Comparison of ENCODE assay signal across 2 cellular contexts in the genomic region with DNA sequence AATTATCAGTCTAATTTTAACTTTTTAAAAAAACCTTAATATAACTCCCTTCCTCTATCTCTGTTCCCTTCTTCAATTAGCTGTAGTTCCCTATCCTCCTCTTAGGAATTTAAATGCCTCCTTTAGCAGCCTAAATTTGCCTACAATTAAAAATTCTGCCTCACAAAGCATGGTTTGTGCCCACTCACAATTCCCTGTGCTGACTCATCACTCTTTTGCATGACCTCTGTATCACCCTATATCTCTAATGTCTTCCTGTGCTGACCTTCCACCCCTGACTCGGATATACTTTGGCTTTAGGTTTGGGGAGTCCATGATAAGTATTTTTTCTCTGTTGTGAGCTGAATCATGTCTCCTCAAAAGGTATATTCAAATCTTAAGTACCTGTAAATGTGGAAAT.
A peak's percentile ranks its signal among the peaks of the same experiment; 100 is the strongest.
TF ChIP-seq lines count a peak whose summit lies in the region.

No MANE protein-coding gene starts in this region.

TF ChIP-seq in GM23338, 12 proteins besides CTCF, POLR2A, EP300 and RAD21 (continued from another document):
- no peak for TF ChIP-seq ETS1 (IDR thresholded peaks at IDR 0.05)
- no peak for TF ChIP-seq JUNB (IDR thresholded peaks at IDR 0.05; ENCODE audit: unreplicated experiment)
- no peak for TF ChIP-seq EZH2phosphoT487 (IDR thresholded peaks at IDR 0.05; ENCODE audit: unreplicated experiment)
- TF ChIP-seq, protein P1, sequence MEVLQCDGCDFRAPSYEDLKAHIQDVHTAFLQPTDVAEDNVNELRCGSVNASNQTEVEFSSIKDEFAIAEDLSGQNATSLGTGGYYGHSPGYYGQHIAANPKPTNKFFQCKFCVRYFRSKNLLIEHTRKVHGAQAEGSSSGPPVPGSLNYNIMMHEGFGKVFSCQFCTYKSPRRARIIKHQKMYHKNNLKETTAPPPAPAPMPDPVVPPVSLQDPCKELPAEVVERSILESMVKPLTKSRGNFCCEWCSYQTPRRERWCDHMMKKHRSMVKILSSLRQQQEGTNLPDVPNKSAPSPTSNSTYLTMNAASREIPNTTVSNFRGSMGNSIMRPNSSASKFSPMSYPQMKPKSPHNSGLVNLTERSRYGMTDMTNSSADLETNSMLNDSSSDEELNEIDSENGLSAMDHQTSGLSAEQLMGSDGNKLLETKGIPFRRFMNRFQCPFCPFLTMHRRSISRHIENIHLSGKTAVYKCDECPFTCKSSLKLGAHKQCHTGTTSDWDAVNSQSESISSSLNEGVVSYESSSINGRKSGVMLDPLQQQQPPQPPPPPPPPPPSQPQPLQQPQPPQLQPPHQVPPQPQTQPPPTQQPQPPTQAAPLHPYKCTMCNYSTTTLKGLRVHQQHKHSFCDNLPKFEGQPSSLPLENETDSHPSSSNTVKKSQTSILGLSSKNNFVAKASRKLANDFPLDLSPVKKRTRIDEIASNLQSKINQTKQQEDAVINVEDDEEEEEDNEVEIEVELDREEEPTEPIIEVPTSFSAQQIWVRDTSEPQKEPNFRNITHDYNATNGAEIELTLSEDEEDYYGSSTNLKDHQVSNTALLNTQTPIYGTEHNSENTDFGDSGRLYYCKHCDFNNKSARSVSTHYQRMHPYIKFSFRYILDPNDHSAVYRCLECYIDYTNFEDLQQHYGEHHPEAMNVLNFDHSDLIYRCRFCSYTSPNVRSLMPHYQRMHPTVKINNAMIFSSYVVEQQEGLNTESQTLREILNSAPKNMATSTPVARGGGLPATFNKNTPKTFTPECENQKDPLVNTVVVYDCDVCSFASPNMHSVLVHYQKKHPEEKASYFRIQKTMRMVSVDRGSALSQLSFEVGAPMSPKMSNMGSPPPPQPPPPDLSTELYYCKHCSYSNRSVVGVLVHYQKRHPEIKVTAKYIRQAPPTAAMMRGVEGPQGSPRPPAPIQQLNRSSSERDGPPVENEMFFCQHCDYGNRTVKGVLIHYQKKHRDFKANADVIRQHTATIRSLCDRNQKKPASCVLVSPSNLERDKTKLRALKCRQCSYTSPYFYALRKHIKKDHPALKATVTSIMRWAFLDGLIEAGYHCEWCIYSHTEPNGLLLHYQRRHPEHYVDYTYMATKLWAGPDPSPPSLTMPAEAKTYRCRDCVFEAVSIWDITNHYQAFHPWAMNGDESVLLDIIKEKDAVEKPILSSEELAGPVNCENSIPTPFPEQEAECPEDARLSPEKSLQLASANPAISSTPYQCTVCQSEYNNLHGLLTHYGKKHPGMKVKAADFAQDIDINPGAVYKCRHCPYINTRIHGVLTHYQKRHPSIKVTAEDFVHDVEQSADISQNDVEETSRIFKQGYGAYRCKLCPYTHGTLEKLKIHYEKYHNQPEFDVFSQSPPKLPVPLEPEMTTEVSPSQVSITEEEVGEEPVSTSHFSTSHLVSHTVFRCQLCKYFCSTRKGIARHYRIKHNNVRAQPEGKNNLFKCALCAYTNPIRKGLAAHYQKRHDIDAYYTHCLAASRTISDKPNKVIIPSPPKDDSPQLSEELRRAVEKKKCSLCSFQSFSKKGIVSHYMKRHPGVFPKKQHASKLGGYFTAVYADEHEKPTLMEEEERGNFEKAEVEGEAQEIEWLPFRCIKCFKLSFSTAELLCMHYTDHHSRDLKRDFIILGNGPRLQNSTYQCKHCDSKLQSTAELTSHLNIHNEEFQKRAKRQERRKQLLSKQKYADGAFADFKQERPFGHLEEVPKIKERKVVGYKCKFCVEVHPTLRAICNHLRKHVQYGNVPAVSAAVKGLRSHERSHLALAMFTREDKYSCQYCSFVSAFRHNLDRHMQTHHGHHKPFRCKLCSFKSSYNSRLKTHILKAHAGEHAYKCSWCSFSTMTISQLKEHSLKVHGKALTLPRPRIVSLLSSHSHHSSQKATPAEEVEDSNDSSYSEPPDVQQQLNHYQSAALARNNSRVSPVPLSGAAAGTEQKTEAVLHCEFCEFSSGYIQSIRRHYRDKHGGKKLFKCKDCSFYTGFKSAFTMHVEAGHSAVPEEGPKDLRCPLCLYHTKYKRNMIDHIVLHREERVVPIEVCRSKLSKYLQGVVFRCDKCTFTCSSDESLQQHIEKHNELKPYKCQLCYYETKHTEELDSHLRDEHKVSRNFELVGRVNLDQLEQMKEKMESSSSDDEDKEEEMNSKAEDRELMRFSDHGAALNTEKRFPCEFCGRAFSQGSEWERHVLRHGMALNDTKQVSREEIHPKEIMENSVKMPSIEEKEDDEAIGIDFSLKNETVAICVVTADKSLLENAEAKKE (CRISPR knock-in tag; IDR thresholded peaks at IDR 0.05), result no peak
- no peak for TF ChIP-seq REST (IDR thresholded peaks at IDR 0.05; ENCODE audit: unreplicated experiment)
- no peak for TF ChIP-seq ZNF114 (CRISPR knock-in tag; IDR thresholded peaks at IDR 0.05)
TF ChIP-seq in GM23338: peak in this region for 0.

TF ChIP-seq in K562, 482 proteins besides CTCF, POLR2A, EP300 and RAD21 (continues in another document):
- no peak for TF ChIP-seq E4F1 (CRISPR knock-in tag; IDR thresholded peaks at IDR 0.05; ENCODE audit: borderline replicate concordance)
- no peak for TF ChIP-seq BRF1 (IDR thresholded peaks at IDR 0.05; ENCODE audit: borderline replicate concordance, extremely low read depth, insufficient read length)
- no peak for TF ChIP-seq CBX5 (IDR thresholded peaks at IDR 0.05; ENCODE audit: borderline replicate concordance, low read depth)
- TF ChIP-seq HDGF (IDR thresholded peaks at IDR 0.05), result no peak
- TF ChIP-seq MAFG (tag; conservative IDR thresholded peaks at IDR 0.05), result peak; percentile 34; the same call in 1 of the 2 replicates
- TF ChIP-seq PATZ1 (CRISPR knock-in tag; IDR thresholded peaks at IDR 0.05; ENCODE audit: borderline replicate concordance), result no peak
- no peak for TF ChIP-seq AFF1 (IDR thresholded peaks at IDR 0.05; ENCODE audit: low read depth in 1 of 2, partially characterized antibody in 2 of 2)
- TF ChIP-seq PHB (CRISPR knock-in tag; IDR thresholded peaks at IDR 0.05), result no peak
- no peak for TF ChIP-seq POLR2B (IDR thresholded peaks at IDR 0.05; ENCODE audit: low read depth, partially characterized antibody)
- TF ChIP-seq SREBF1 (IDR thresholded peaks at IDR 0.05; ENCODE audit: borderline replicate concordance, low read depth, low read length), result no peak
- TF ChIP-seq, protein P2, sequence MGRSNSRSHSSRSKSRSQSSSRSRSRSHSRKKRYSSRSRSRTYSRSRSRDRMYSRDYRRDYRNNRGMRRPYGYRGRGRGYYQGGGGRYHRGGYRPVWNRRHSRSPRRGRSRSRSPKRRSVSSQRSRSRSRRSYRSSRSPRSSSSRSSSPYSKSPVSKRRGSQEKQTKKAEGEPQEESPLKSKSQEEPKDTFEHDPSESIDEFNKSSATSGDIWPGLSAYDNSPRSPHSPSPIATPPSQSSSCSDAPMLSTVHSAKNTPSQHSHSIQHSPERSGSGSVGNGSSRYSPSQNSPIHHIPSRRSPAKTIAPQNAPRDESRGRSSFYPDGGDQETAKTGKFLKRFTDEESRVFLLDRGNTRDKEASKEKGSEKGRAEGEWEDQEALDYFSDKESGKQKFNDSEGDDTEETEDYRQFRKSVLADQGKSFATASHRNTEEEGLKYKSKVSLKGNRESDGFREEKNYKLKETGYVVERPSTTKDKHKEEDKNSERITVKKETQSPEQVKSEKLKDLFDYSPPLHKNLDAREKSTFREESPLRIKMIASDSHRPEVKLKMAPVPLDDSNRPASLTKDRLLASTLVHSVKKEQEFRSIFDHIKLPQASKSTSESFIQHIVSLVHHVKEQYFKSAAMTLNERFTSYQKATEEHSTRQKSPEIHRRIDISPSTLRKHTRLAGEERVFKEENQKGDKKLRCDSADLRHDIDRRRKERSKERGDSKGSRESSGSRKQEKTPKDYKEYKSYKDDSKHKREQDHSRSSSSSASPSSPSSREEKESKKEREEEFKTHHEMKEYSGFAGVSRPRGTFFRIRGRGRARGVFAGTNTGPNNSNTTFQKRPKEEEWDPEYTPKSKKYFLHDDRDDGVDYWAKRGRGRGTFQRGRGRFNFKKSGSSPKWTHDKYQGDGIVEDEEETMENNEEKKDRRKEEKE (IDR thresholded peaks at IDR 0.05; ENCODE audit: borderline replicate concordance in 1 of 2, control insufficient read depth in 1 of 2, low read depth in 2 of 2, low read length in 1 of 2), result no peak
- TF ChIP-seq ZNF280A (IDR thresholded peaks at IDR 0.05; ENCODE audit: low read depth, partially characterized antibody), result no peak
- TF ChIP-seq, protein P3, sequence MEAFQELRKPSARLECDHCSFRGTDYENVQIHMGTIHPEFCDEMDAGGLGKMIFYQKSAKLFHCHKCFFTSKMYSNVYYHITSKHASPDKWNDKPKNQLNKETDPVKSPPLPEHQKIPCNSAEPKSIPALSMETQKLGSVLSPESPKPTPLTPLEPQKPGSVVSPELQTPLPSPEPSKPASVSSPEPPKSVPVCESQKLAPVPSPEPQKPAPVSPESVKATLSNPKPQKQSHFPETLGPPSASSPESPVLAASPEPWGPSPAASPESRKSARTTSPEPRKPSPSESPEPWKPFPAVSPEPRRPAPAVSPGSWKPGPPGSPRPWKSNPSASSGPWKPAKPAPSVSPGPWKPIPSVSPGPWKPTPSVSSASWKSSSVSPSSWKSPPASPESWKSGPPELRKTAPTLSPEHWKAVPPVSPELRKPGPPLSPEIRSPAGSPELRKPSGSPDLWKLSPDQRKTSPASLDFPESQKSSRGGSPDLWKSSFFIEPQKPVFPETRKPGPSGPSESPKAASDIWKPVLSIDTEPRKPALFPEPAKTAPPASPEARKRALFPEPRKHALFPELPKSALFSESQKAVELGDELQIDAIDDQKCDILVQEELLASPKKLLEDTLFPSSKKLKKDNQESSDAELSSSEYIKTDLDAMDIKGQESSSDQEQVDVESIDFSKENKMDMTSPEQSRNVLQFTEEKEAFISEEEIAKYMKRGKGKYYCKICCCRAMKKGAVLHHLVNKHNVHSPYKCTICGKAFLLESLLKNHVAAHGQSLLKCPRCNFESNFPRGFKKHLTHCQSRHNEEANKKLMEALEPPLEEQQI (IDR thresholded peaks at IDR 0.05), result no peak
